ENCODE assay signal across 19 cellular contexts in the genomic region with DNA sequence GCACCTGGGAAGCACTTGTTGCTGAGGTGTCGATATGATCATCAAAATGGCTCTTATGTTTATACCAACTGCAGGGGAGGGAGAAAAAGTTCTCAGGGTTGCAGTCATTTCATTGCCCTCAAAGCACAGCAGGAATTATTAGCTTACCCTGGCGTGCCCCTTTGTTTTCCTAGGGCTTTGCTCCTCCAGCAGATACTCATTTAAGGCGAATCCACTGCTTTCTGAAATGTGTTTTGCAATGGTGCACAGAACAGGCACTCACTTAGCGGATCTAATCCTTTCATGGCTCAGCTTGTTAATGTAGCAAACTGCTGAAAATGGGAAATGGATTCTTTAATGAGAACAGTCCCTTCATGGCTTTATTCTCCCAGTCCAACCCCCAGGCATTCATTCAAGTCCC.
A peak's percentile ranks its signal among the peaks of the same experiment; 100 is the strongest.
DNase-seq lines count a peak whose midpoint lies in the region; ATAC-seq and TF ChIP-seq lines count a peak whose summit lies in the region.
"Had no signal": no experiment of that assay in that cellular context is flagged by ENCODE, and none has a peak within 500 bp of the region (broad histone marks: within the 10 kb centered on the region; RNA-seq: fewer than 3 reads in every experiment).

No MANE protein-coding gene starts in this region.

- H3K23ac ChIP-seq in neuronal stem cell (ENCODE audit: low read depth, low read length, poor library complexity) = no peak overlapping the region

- H3K4me2 ChIP-seq in neuronal stem cell (ENCODE audit: insufficient read depth, low read length, poor library complexity, severe bottlenecking) (peak overlapping the region; percentile 21), GM23248 (ENCODE audit: unreplicated experiment) (no peak overlapping the region)

- no peaks in the 10 kb centered on the region for H4K20me1 ChIP-seq in GM23248 (ENCODE audit: insufficient read depth)

- H2BK5ac ChIP-seq in neuronal stem cell (ENCODE audit: low read length) = no peak overlapping the region

- no peak overlapping the region for H3K18ac ChIP-seq in neuronal stem cell (ENCODE audit: low read length)

- no peak overlapping the region for H2BK15ac ChIP-seq in neuronal stem cell (ENCODE audit: low read length)

- no peaks in the 10 kb centered on the region for H3K27me3 Mint-ChIP-seq in natural killer cell (ENCODE audit: low read depth in 2 of 2)
- H3K27me3 Mint-ChIP-seq in activated CD4-positive, alpha-beta T cell treated with anti-CD3 and anti-CD28 coated beads for 36 hours = peaks cover 11% of the 10 kb centered on the region

- H3K27me3 ChIP-seq in neuronal stem cell (ENCODE audit: control insufficient read depth in 3 of 3, insufficient read depth in 3 of 3, low read depth in 1 of 3, low read length in 3 of 3) (peaks cover 3 to 88% (median 15%) of the 10 kb centered on the region in 3 experiments), GM23248 (replicated peaks; ENCODE audit: insufficient read depth) (peaks cover 7% of the 10 kb centered on the region; the same call in 1 of the 2 replicates)

- H3K27ac ChIP-seq in neuronal stem cell (replicated peaks; ENCODE audit: low read length) (peak overlapping the region; percentile 30), GM23248 (no peak overlapping the region)

- H3K14ac ChIP-seq in neuronal stem cell (ENCODE audit: low read length) = no peak overlapping the region

- CTCF ChIA-PET in activated CD4-positive, alpha-beta T cell treated with anti-CD3 and anti-CD28 coated beads for 36 hours (lab: Charles Lee) = interaction anchor here (0.6 kb wide), 1 partner anchor 291 kb away, joined by 3 read pairs; no protein-coding TSS in a partner anchor

- intact Hi-C loops in natural killer cell (cut with micrococcal nuclease) = no loop called here
- intact Hi-C loops in activated CD4-positive, alpha-beta T cell treated with anti-CD3 and anti-CD28 coated beads for 36 hours (cut with DNase I, micrococcal nuclease) = no loop called here

- no peak overlapping the region for H2BK120ac ChIP-seq in neuronal stem cell (ENCODE audit: low read depth, low read length)

- H4K8ac ChIP-seq in neuronal stem cell (ENCODE audit: low read depth, low read length) = no peak overlapping the region

- no peak overlapping the region for H2BK12ac ChIP-seq in neuronal stem cell (ENCODE audit: low read length)

- POLR2A ChIA-PET in activated CD4-positive, alpha-beta T cell treated with anti-CD3 and anti-CD28 coated beads for 36 hours (lab: Charles Lee) = no interaction called here

- no peaks in the 10 kb centered on the region for H3K9me3 Mint-ChIP-seq in natural killer cell
- H3K9me3 Mint-ChIP-seq in activated CD4-positive, alpha-beta T cell treated with anti-CD3 and anti-CD28 coated beads for 36 hours (ENCODE audit: low read depth) = no peaks in the 10 kb centered on the region
- H3K9me3 Mint-ChIP-seq: CD4-positive, CD25-positive, alpha-beta regulatory T cell had no signal

- no CpG with 5 or more reads among the region's 4 CpGs for WGBS in neuronal stem cell (ENCODE audit: extremely low coverage in 2 of 2, insufficient read length in 2 of 2, insufficient replicate concordance in 1 of 2), 2 donors
- 17 to 18% methylated on average over 4 of the region's 4 CpGs for WGBS in GM23248 (ENCODE audit: low coverage in 1 of 2, low lambda C conversion rate in 2 of 2, missing lambda C conversion rate in 2 of 2), 2 experiments

- TF ChIP-seq CTCF in natural killer cell (IDR thresholded peaks at IDR 0.05) = no peak

- H3K9me2 ChIP-seq in GM23248 (ENCODE audit: insufficient read depth) = no peaks in the 10 kb centered on the region

- H3K79me1 ChIP-seq in neuronal stem cell (ENCODE audit: low read depth, low read length) = no peaks in the 10 kb centered on the region

- in situ Hi-C loops in GM23248 (cut with MboI) = no loop called here

- H4K91ac ChIP-seq in neuronal stem cell (ENCODE audit: low read depth, low read length, poor library complexity) = no peak overlapping the region

- DNase-seq in NCI-H510A treated with DMSO at 0.1 percent for 48 hours (lab: John Stamatoyannopoulos, UW) = peak; percentile 30
- DNase-seq in NCI-H510A (lab: John Stamatoyannopoulos, UW) = no peak
- DNase-seq in NCI-H1417 treated with DMSO at 0.1 percent for 48 hours (lab: John Stamatoyannopoulos, UW) = peak; percentile 50
- peak; percentile 70 for DNase-seq in NCI-H748 treated with DMSO at 0.1 percent for 48 hours (lab: John Stamatoyannopoulos, UW)
- DNase-seq in neuronal stem cell (ENCODE audit: low spot score) = peak; percentile 58
- no peak for DNase-seq in GM23248
- DNase-seq in natural killer cell = no peak
- no peak for DNase-seq in activated CD4-positive, alpha-beta T cell treated with anti-CD3 and anti-CD28 coated beads for 36 hours
- DNase-seq: AML-193; Calu3; CD4-positive, CD25-positive, alpha-beta regulatory T cell; DMS79 treated with DMSO at 0.1 percent for 48 hours; GF-D8; GOT3; MM.1S; NCI-H1436; NCI-H82; SHP77; T-helper 2 cell had no signal

- H3K9me3 ChIP-seq in neuronal stem cell (replicated peaks in 1 of 2; ENCODE audit: control insufficient read depth in 2 of 2, insufficient read depth in 1 of 2, low read depth in 1 of 2, low read length in 2 of 2) (no peaks in the 10 kb centered on the region), GM23248 (ENCODE audit: low read depth) (no peaks in the 10 kb centered on the region)

- no peaks in the 10 kb centered on the region for H3K4me1 Mint-ChIP-seq in natural killer cell
- no peaks in the 10 kb centered on the region for H3K4me1 Mint-ChIP-seq in activated CD4-positive, alpha-beta T cell treated with anti-CD3 and anti-CD28 coated beads for 36 hours
- H3K4me1 Mint-ChIP-seq: CD4-positive, CD25-positive, alpha-beta regulatory T cell had no signal

- no peaks in the 10 kb centered on the region for H3K36me3 Mint-ChIP-seq in natural killer cell
- no peaks in the 10 kb centered on the region for H3K36me3 Mint-ChIP-seq in activated CD4-positive, alpha-beta T cell treated with anti-CD3 and anti-CD28 coated beads for 36 hours (ENCODE audit: low read depth)
- H3K36me3 Mint-ChIP-seq: CD4-positive, CD25-positive, alpha-beta regulatory T cell had no signal

- no peak overlapping the region for H3K4me3 ChIP-seq in neuronal stem cell (ENCODE audit: low read length in 2 of 2)
- no peak overlapping the region for H3K4me3 ChIP-seq in GM23248

- H3K36me3 ChIP-seq in neuronal stem cell (replicated peaks in 1 of 2; ENCODE audit: control insufficient read depth in 2 of 2, insufficient read depth in 2 of 2, low read length in 2 of 2) = no peaks in the 10 kb centered on the region
- no peaks in the 10 kb centered on the region for H3K36me3 ChIP-seq in GM23248 (ENCODE audit: low read depth)

- H2AK5ac ChIP-seq in neuronal stem cell (ENCODE audit: low read depth, low read length) = no peak overlapping the region

- no peak overlapping the region for H3K4me3 Mint-ChIP-seq in natural killer cell
- no peak overlapping the region for H3K4me3 Mint-ChIP-seq in activated CD4-positive, alpha-beta T cell treated with anti-CD3 and anti-CD28 coated beads for 36 hours
- H3K4me3 Mint-ChIP-seq: CD4-positive, CD25-positive, alpha-beta regulatory T cell had no signal

- no peak for ATAC-seq in natural killer cell
- ATAC-seq in activated CD4-positive, alpha-beta T cell treated with anti-CD3 and anti-CD28 coated beads for 36 hours = no peak

- H2AFZ ChIP-seq in neuronal stem cell (ENCODE audit: low read length) (no peak overlapping the region), GM23248 (no peak overlapping the region)

- no peaks in the 10 kb centered on the region for H3K79me2 ChIP-seq in GM23248 (ENCODE audit: insufficient read depth)

- H3F3A ChIP-seq in GM23248 (ENCODE audit: insufficient read depth) = no peaks in the 10 kb centered on the region

- H3K27ac Mint-ChIP-seq in natural killer cell = no peak overlapping the region
- no peak overlapping the region for H3K27ac Mint-ChIP-seq in activated CD4-positive, alpha-beta T cell treated with anti-CD3 and anti-CD28 coated beads for 36 hours
- H3K27ac Mint-ChIP-seq: CD4-positive, CD25-positive, alpha-beta regulatory T cell had no signal

- no peak overlapping the region for H3K4ac ChIP-seq in neuronal stem cell (ENCODE audit: low read length)

- no peak overlapping the region for H3K9ac ChIP-seq in neuronal stem cell (ENCODE audit: low read depth, low read length, poor library complexity)
- no peak overlapping the region for H3K9ac ChIP-seq in GM23248

- peaks cover 0 to 17% of the 10 kb centered on the region in 2 donors for H3K4me1 ChIP-seq in neuronal stem cell (ENCODE audit: control insufficient read depth in 2 of 2, insufficient read depth in 1 of 2, low read depth in 1 of 2, low read length in 2 of 2)
- H3K4me1 ChIP-seq in GM23248 (ENCODE audit: insufficient read depth) = no peaks in the 10 kb centered on the region

Comparison
In these comparisons a context has a peak if more than half of its experiments do, and no peak if none do; other contexts are left out.
1. DNase-seq: peak in NCI-H510A treated with DMSO at 0.1 percent for 48 hours (single experiment), NCI-H1417 treated with DMSO at 0.1 percent for 48 hours (single experiment), NCI-H748 treated with DMSO at 0.1 percent for 48 hours (single experiment) and neuronal stem cell (single experiment); none in NCI-H510A (single experiment), GM23248 (single experiment), natural killer cell (single experiment) and activated CD4-positive, alpha-beta T cell treated with anti-CD3 and anti-CD28 coated beads for 36 hours (single experiment).